Comparison of ENCODE assay signal across 1 cellular context in genomic region chr5:143401846-143402463, GRCh38.
TF ChIP-seq lines count a peak whose summit lies in the region.

No MANE protein-coding gene starts in this region.

TF ChIP-seq in HEK293, 187 proteins besides CTCF, POLR2A, EP300 and RAD21 (continued from another document and continues in another):
- TF ChIP-seq HIC1 (tag by site-specific recombination; IDR thresholded peaks at IDR 0.05) (peak; percentile 65; the same call in 1 of the 2 replicates), ZNF366 (tag by site-specific recombination; conservative IDR thresholded peaks at IDR 0.05) (peak; percentile 83), ZNF600 (tag by site-specific recombination; IDR thresholded peaks at IDR 0.05) (0 out of 2 replicates have a peak, but pooled peaks have one; percentile 37), ZBTB1 (tag by site-specific recombination; IDR thresholded peaks at IDR 0.05) (no peak), ZBTB48 (tag by site-specific recombination; IDR thresholded peaks at IDR 0.05) (peak; percentile 47; the same call in 1 of the 2 replicates), ZFHX2 (tag by site-specific recombination; conservative IDR thresholded peaks at IDR 0.05) (no peak), ZXDB (tag by site-specific recombination; IDR thresholded peaks at IDR 0.05) (peak; percentile 78), ZNF175 (tag by site-specific recombination; IDR thresholded peaks at IDR 0.05) (no peak), ZNF580 (tag by site-specific recombination; IDR thresholded peaks at IDR 0.05) (peak; percentile 77; the same call in 1 of the 2 replicates), ZNF596 (tag by site-specific recombination; IDR thresholded peaks at IDR 0.05) (0 out of 2 replicates have a peak, but pooled peaks have one; percentile 10), ZNF843 (tag by site-specific recombination; IDR thresholded peaks at IDR 0.05) (peak; percentile 47; the same call in 1 of the 2 replicates), ZNF664 (tag by site-specific recombination; IDR thresholded peaks at IDR 0.05) (no peak), ZNF114 (tag by site-specific recombination; IDR thresholded peaks at IDR 0.05) (no peak), ZNF561 (tag by site-specific recombination; IDR thresholded peaks at IDR 0.05; ENCODE audit: borderline replicate concordance) (no peak), SP7 (tag by site-specific recombination; IDR thresholded peaks at IDR 0.05) (peak; percentile 85), ZNF10 (tag by site-specific recombination; IDR thresholded peaks at IDR 0.05) (peak; percentile 69; the same call in 1 of the 2 replicates), ZNF837 (tag by site-specific recombination; IDR thresholded peaks at IDR 0.05) (no peak), ZNF274 (IDR thresholded peaks at IDR 0.05; ENCODE audit: low read length) (no peak), ZNF274 (tag by site-specific recombination; IDR thresholded peaks at IDR 0.05; ENCODE audit: borderline replicate concordance) (no peak), ZNF777 (tag by site-specific recombination; IDR thresholded peaks at IDR 0.05; ENCODE audit: borderline replicate concordance) (no peak), ZNF280D (tag by site-specific recombination; IDR thresholded peaks at IDR 0.05) (no peak), ZNF266 (tag by site-specific recombination; IDR thresholded peaks at IDR 0.05; ENCODE audit: low read depth) (no peak), PRDM6 (tag by site-specific recombination; IDR thresholded peaks at IDR 0.05) (peak; percentile 79), ZNF660 (tag by site-specific recombination; IDR thresholded peaks at IDR 0.05) (peak; percentile 17; the same call in 1 of the 2 replicates), GLIS2 (tag by site-specific recombination; IDR thresholded peaks at IDR 0.05) (no peak), TCF7L2 (IDR thresholded peaks at IDR 0.05; ENCODE audit: borderline replicate concordance, low read depth, low read length) (no peak), ZFP37 (tag by site-specific recombination; IDR thresholded peaks at IDR 0.05) (peak; percentile 31; the same call in 1 of the 2 replicates), ZNF311 (tag by site-specific recombination; IDR thresholded peaks at IDR 0.05; ENCODE audit: borderline replicate concordance) (no peak), ZNF791 (tag by site-specific recombination; IDR thresholded peaks at IDR 0.05) (no peak), ZNF398 (tag by site-specific recombination; IDR thresholded peaks at IDR 0.05) (peak; percentile 38; the same call in 1 of the 2 replicates), ZNF544 (tag by site-specific recombination; IDR thresholded peaks at IDR 0.05) (no peak), ZNF132 (tag by site-specific recombination; IDR thresholded peaks at IDR 0.05; ENCODE audit: borderline replicate concordance) (no peak), ZNF610 (tag by site-specific recombination; IDR thresholded peaks at IDR 0.05; ENCODE audit: borderline replicate concordance) (0 out of 2 replicates have a peak, but pooled peaks have one; percentile 29), ZNF704 (tag by site-specific recombination; IDR thresholded peaks at IDR 0.05) (no peak), TSHZ1 (tag by site-specific recombination; IDR thresholded peaks at IDR 0.05; ENCODE audit: borderline replicate concordance) (peak; percentile 21; the same call in 1 of the 2 replicates), ZNF624 (tag by site-specific recombination; IDR thresholded peaks at IDR 0.05) (no peak), HOXC10 (CRISPR knock-in tag; IDR thresholded peaks at IDR 0.05) (no peak), ZNF184 (tag by site-specific recombination; IDR thresholded peaks at IDR 0.05) (no peak), MEIS1 (CRISPR knock-in tag; IDR thresholded peaks at IDR 0.05; ENCODE audit: borderline replicate concordance) (no peak), KLF10 (tag by site-specific recombination; IDR thresholded peaks at IDR 0.05) (peak; percentile 56; the same call in 1 of the 2 replicates), ZBTB44 (tag by site-specific recombination; IDR thresholded peaks at IDR 0.05) (no peak), PATZ1 (tag by site-specific recombination; IDR thresholded peaks at IDR 0.05) (0 out of 2 replicates have a peak, but pooled peaks have one; percentile 36), IKZF3 (tag by site-specific recombination; IDR thresholded peaks at IDR 0.05) (0 out of 2 replicates have a peak, but pooled peaks have one; percentile 23), ZNF391 (tag by site-specific recombination; IDR thresholded peaks at IDR 0.05; ENCODE audit: borderline replicate concordance, low read depth) (no peak), ZNF214 (tag by site-specific recombination; IDR thresholded peaks at IDR 0.05; ENCODE audit: borderline replicate concordance) (no peak), ZFP41 (tag by site-specific recombination; IDR thresholded peaks at IDR 0.05; ENCODE audit: borderline replicate concordance) (no peak)
